ENCODE assay signal across 21 cellular contexts in genomic region chr22:26079009-26079408, GRCh38.
A peak's percentile ranks its signal among the peaks of the same experiment; 100 is the strongest.
DNase-seq lines count a peak whose midpoint lies in the region; ATAC-seq, FAIRE-seq and TF ChIP-seq lines count a peak whose summit lies in the region.
"Had no signal": no experiment of that assay in that cellular context is flagged by ENCODE, and none has a peak within 500 bp of the region (broad histone marks: within the 10 kb centered on the region; RNA-seq: fewer than 3 reads in every experiment).

No MANE protein-coding gene starts in this region.

- H4K5ac ChIP-seq in mesendoderm (ENCODE audit: low read length): no peak overlapping the region

- H3K4me3 ChIP-seq in A549 (no peak overlapping the region), adipocyte (ENCODE audit: low read length) (no peak overlapping the region), mesendoderm (ENCODE audit: low read length) (no peak overlapping the region)
- H3K4me3 ChIP-seq: BLaER1 treated with 17β-estradiol and CSF1 and Interleukin-3, amounts not matched to agents 10 nM and 100 nM; SJSA1 had no signal

- no peak overlapping the region for H3K4me2 ChIP-seq in A549
- H3K4me2 ChIP-seq in mesendoderm (ENCODE audit: low read length): no peak overlapping the region
- H3K4me2 ChIP-seq: BLaER1 treated with 17β-estradiol and CSF1 and Interleukin-3, amounts not matched to agents 10 nM and 100 nM had no signal

- H3K4ac ChIP-seq in mesendoderm (ENCODE audit: low read depth, low read length): no peak overlapping the region

- no peak overlapping the region for H3K4me3 Mint-ChIP-seq in stimulated activated effector memory CD8-positive, alpha-beta T cell treated with anti-CD3 and anti-CD28 coated beads, Interleukin-12 subunit alpha, Interleukin-12 subunit beta, amount 100 ng/mL, for 72 hours
- H3K4me3 Mint-ChIP-seq: CD8-positive, alpha-beta memory T cell had no signal

- no peaks in the 10 kb centered on the region for H3K79me1 ChIP-seq in mesendoderm (ENCODE audit: low read length)

- no peak overlapping the region for H3K18ac ChIP-seq in mesendoderm (ENCODE audit: low read length)

- H2AK5ac ChIP-seq in mesendoderm (ENCODE audit: low read length): no peak overlapping the region

- H3K4me1 ChIP-seq in A549 (no peaks in the 10 kb centered on the region), adipocyte (ENCODE audit: control insufficient read depth, insufficient read depth, low read length) (no peaks in the 10 kb centered on the region), mesendoderm (ENCODE audit: control insufficient read depth, low read depth, low read length) (no peaks in the 10 kb centered on the region)
- H3K4me1 ChIP-seq: BLaER1 treated with 17β-estradiol and CSF1 and Interleukin-3, amounts not matched to agents 10 nM and 100 nM; SJSA1 had no signal

- no peaks in the 10 kb centered on the region for H3K9me3 Mint-ChIP-seq in stimulated activated effector memory CD8-positive, alpha-beta T cell treated with anti-CD3 and anti-CD28 coated beads, Interleukin-12 subunit alpha, Interleukin-12 subunit beta, amount 100 ng/mL, for 72 hours

- H3K56ac ChIP-seq in mesendoderm (ENCODE audit: low read length): no peak overlapping the region

- no peak for TF ChIP-seq POLR2A in A549 (IDR thresholded peaks at IDR 0.05; ENCODE audit: low read length)

- no peak overlapping the region for H2BK120ac ChIP-seq in mesendoderm (ENCODE audit: low read depth, low read length)

- no peak overlapping the region for H2BK5ac ChIP-seq in mesendoderm (ENCODE audit: low read length)

- H3K36me3 Mint-ChIP-seq in stimulated activated effector memory CD8-positive, alpha-beta T cell treated with anti-CD3 and anti-CD28 coated beads, Interleukin-12 subunit alpha, Interleukin-12 subunit beta, amount 100 ng/mL, for 72 hours: no peaks in the 10 kb centered on the region
- H3K36me3 Mint-ChIP-seq: CD8-positive, alpha-beta memory T cell had no signal

- no peak overlapping the region for H3K27ac Mint-ChIP-seq in stimulated activated effector memory CD8-positive, alpha-beta T cell treated with anti-CD3 and anti-CD28 coated beads, Interleukin-12 subunit alpha, Interleukin-12 subunit beta, amount 100 ng/mL, for 72 hours
- H3K27ac Mint-ChIP-seq: CD8-positive, alpha-beta memory T cell had no signal

- H3K9me3 ChIP-seq in A549 (no peaks in the 10 kb centered on the region), adipocyte (ENCODE audit: control insufficient read depth, low read length) (no peaks in the 10 kb centered on the region)
- H3K9me3 ChIP-seq: BLaER1 treated with 17β-estradiol and CSF1 and Interleukin-3, amounts not matched to agents 10 nM and 100 nM; SJSA1 had no signal

- CTCF ChIA-PET in A549 (lab: Yijun Ruan, JAX): no interaction called here

- H4K8ac ChIP-seq in mesendoderm (ENCODE audit: low read depth, low read length): no peak overlapping the region

- WGBS in A549 (ENCODE audit: missing lambda C conversion rate): 1% methylated on average over 4 of the region's 4 CpGs
- no CpG with 5 or more reads among the region's 4 CpGs for WGBS in mesendoderm (ENCODE audit: extremely low coverage, insufficient coverage, low lambda C conversion rate)

- TF ChIP-seq RAD21 in A549 (conservative IDR thresholded peaks at IDR 0.05 in 1 of 2, IDR thresholded peaks at IDR 0.05 in 1 of 2): no peak

- no peak for TF ChIP-seq CTCF in A549 (IDR thresholded peaks at IDR 0.05)

- no peak overlapping the region for H3K27ac ChIP-seq in A549
- H3K27ac ChIP-seq in mesendoderm (ENCODE audit: low read depth, low read length): no peak overlapping the region
- H3K27ac ChIP-seq: BLaER1 treated with 17β-estradiol and CSF1 and Interleukin-3, amounts not matched to agents 10 nM and 100 nM; SJSA1 had no signal

- H3K9ac ChIP-seq in adipocyte (ENCODE audit: low read length) (no peak overlapping the region), mesendoderm (ENCODE audit: low read length) (no peak overlapping the region)
- H3K9ac ChIP-seq: BLaER1 treated with 17β-estradiol and CSF1 and Interleukin-3, amounts not matched to agents 10 nM and 100 nM had no signal

- POLR2A ChIA-PET in A549 (lab: Yijun Ruan, JAX): no interaction called here

- FAIRE-seq in A549 (lab: Jason Lieb, UNC): no peak
- FAIRE-seq: G401.6, GM12891, HTR-8/SVneo had no signal

- no peak overlapping the region for H3K23ac ChIP-seq in mesendoderm (ENCODE audit: low read length)

- no peaks in the 10 kb centered on the region for H3K79me2 ChIP-seq in mesendoderm (ENCODE audit: control insufficient read depth, insufficient read depth, low read length)

- H2BK15ac ChIP-seq in mesendoderm (replicated peaks; ENCODE audit: low read depth): no peak overlapping the region

- TF ChIP-seq EP300 in A549 (IDR thresholded peaks at IDR 0.05): no peak

- DNase-seq in A549 (ENCODE audit: low read depth in 1 of 2, low spot score in 1 of 2) (no peak), Kasumi-1 (lab: John Stamatoyannopoulos, UW) (peak; percentile 1 to 19), adipocyte (ENCODE audit: low read depth) (peak; percentile 0), mesendoderm (peak; percentile 21)
- DNase-seq in stimulated activated effector memory CD8-positive, alpha-beta T cell treated with anti-CD3 and anti-CD28 coated beads, Interleukin-12 subunit alpha, Interleukin-12 subunit beta, amount 100 ng/mL, for 72 hours (ENCODE audit: low spot score in 2 of 2): no peak
- DNase-seq: 8988T; CD8-positive, alpha-beta memory T cell; DND-41; H7; NCI-H1092; NCI-H2107; NCI-H345; NCI-H69 had no signal

- H3K27me3 ChIP-seq in adipocyte (replicated peaks; ENCODE audit: control insufficient read depth, insufficient read depth, low read length) (peaks cover 3% of the 10 kb centered on the region), mesendoderm (ENCODE audit: insufficient read depth, low read length, poor library complexity) (no peaks in the 10 kb centered on the region)
- H3K27me3 ChIP-seq: BLaER1 treated with 17β-estradiol and CSF1 and Interleukin-3, amounts not matched to agents 10 nM and 100 nM; SJSA1 had no signal

- H3K36me3 ChIP-seq in adipocyte (ENCODE audit: control insufficient read depth, insufficient read depth, low read length, severe bottlenecking): no peaks in the 10 kb centered on the region
- no peaks in the 10 kb centered on the region for H3K36me3 ChIP-seq in mesendoderm (ENCODE audit: control insufficient read depth, insufficient read depth, low read length)
- H3K36me3 ChIP-seq: BLaER1 treated with 17β-estradiol and CSF1 and Interleukin-3, amounts not matched to agents 10 nM and 100 nM; SJSA1 had no signal

- no peaks in the 10 kb centered on the region for H3K4me1 Mint-ChIP-seq in stimulated activated effector memory CD8-positive, alpha-beta T cell treated with anti-CD3 and anti-CD28 coated beads, Interleukin-12 subunit alpha, Interleukin-12 subunit beta, amount 100 ng/mL, for 72 hours
- H3K4me1 Mint-ChIP-seq: CD8-positive, alpha-beta memory T cell had no signal

- ATAC-seq in A549 (no peak), GM19452 (IDR thresholded peaks at IDR 0.05; ENCODE audit: unreplicated experiment) (no peak), GM18873 (IDR thresholded peaks at IDR 0.05; ENCODE audit: low FRiP score, unreplicated experiment) (no peak), HG02885 (IDR thresholded peaks at IDR 0.05; ENCODE audit: poor library complexity, unreplicated experiment) (no peak)
- ATAC-seq in stimulated activated effector memory CD8-positive, alpha-beta T cell treated with anti-CD3 and anti-CD28 coated beads, Interleukin-12 subunit alpha, Interleukin-12 subunit beta, amount 100 ng/mL, for 72 hours: no peak

TF ChIP-seq in A549, 52 proteins besides CTCF, POLR2A, EP300 and RAD21:
- TF ChIP-seq FOXS1 (CRISPR knock-in tag; IDR thresholded peaks at IDR 0.05) (no peak), REST (IDR thresholded peaks at IDR 0.05) (peak; percentile 83)

Comparison
In these comparisons a context has a peak if more than half of its experiments do, and no peak if none do; other contexts are left out.
1. DNase-seq: peak in Kasumi-1 (2 of 2), adipocyte (single experiment) and mesendoderm (single experiment); none in A549 (0 of 2) and stimulated activated effector memory CD8-positive, alpha-beta T cell treated with anti-CD3 and anti-CD28 coated beads, Interleukin-12 subunit alpha, Interleukin-12 subunit beta, amount 100 ng/mL, for 72 hours (0 of 2).